Comparison of ENCODE assay signal across 8 cellular contexts in genomic region chr14:24146622-24146977, GRCh38. TPM values are rescaled to one million over a fixed set of nuclear protein-coding genes. Genes with fewer than 3 reads are reported as not detected.
DNase-seq lines count a peak whose midpoint lies in the region; ATAC-seq, FAIRE-seq and TF ChIP-seq lines count a peak whose summit lies in the region.

No MANE protein-coding gene starts in this region.

- TF ChIP-seq CTCF in right atrium auricular region (IDR thresholded peaks at IDR 0.05) = no peak
- no peak for TF ChIP-seq CTCF in psoas muscle (IDR thresholded peaks at IDR 0.05)

- ATAC-seq in GM18498 (IDR thresholded peaks at IDR 0.05; ENCODE audit: unreplicated experiment) (peak; percentile 69), HG02938 (IDR thresholded peaks at IDR 0.05; ENCODE audit: unreplicated experiment) (peak; percentile 53), T-helper 17 cell (peak; percentile 65), psoas muscle (peak; percentile 81 to 86 (median 84))

- H3K27ac Mint-ChIP-seq in T-helper 17 cell = peak overlapping the region; percentile 90

- WGBS in psoas muscle, 3 donors = 0 to 1% (median 1%) methylated on average over 14 to 17 of the region's 17 CpGs

- H3K36me3 ChIP-seq in right atrium auricular region = peaks cover 29% of the 10 kb centered on the region
- H3K36me3 ChIP-seq in psoas muscle (ENCODE audit: insufficient read depth in 1 of 2, low read depth in 1 of 2) = peaks cover 0 to 48% of the 10 kb centered on the region in 2 donors

- H3K9me3 ChIP-seq in T-helper 17 cell (ENCODE audit: control insufficient read depth, low read length, poor library complexity, severe bottlenecking) (no peaks in the 10 kb centered on the region), right atrium auricular region (no peaks in the 10 kb centered on the region), psoas muscle (no peaks in the 10 kb centered on the region)

- H3K27me3 Mint-ChIP-seq in T-helper 17 cell = no peaks in the 10 kb centered on the region

- H3K27ac ChIP-seq in angular gyrus (ENCODE audit: low read depth, low read length) = peak overlapping the region; percentile 83
- H3K27ac ChIP-seq in right atrium auricular region = peak overlapping the region; percentile 91 to 92
- peak overlapping the region; percentile 86 for H3K27ac ChIP-seq in psoas muscle

- DNase-seq in NCI-H1694 (lab: John Stamatoyannopoulos, UW) = peak; percentile 91
- peak; percentile 57 to 83 (median 75) for DNase-seq in T-helper 17 cell
- DNase-seq in right atrium auricular region (ENCODE audit: low spot score) = peak; percentile 94
- peak; percentile 95 to 96 for DNase-seq in psoas muscle
- DNase-seq in urothelium cell line (ENCODE audit: low spot score) = peak; percentile 98

- H3K4me3 Mint-ChIP-seq in T-helper 17 cell = peak overlapping the region; percentile 98

- no peak for FAIRE-seq in urothelium cell line (lab: Jason Lieb, UNC)

- H3K4me3 ChIP-seq in right atrium auricular region (peak overlapping the region; percentile 91 to 95), psoas muscle (peak overlapping the region; percentile 97)

- H3K27me3 ChIP-seq in right atrium auricular region (no peaks in the 10 kb centered on the region), psoas muscle (ENCODE audit: insufficient read depth in 3 of 3, low read length in 2 of 3) (no peaks in the 10 kb centered on the region)

- H3K4me1 ChIP-seq in right atrium auricular region (peaks cover 0 to 38% of the 10 kb centered on the region in 2 donors), psoas muscle (peaks cover 42% of the 10 kb centered on the region)

- intact Hi-C loops in psoas muscle (cut with DNase I) = loop anchor here (5.0 kb wide), 1 partner anchor 34 kb away; the partner anchor contains the start of genes DCAF11 (in 2 of the 2) and NRL (in 2 of the 2)

- peaks cover 2% of the 10 kb centered on the region for H3K36me3 Mint-ChIP-seq in T-helper 17 cell (ENCODE audit: low read depth)

- H3K4me1 Mint-ChIP-seq in T-helper 17 cell = peaks cover 53% of the 10 kb centered on the region

RNA-seq across cellular contexts. Expression of gene PSME2, which starts 0.2 kb away (rescaled TPM):
- total RNA-seq in T-helper 17 cell (100 to 1,000 TPM; 134 to 141 TPM), right atrium auricular region (10 to 100 TPM; 23.1 to 40.6 TPM), psoas muscle (100 to 1,000 TPM in 1 of 4 donors, 10 to 100 TPM in 3; 30.1 to 179 (median 76.0) TPM)
- polyA plus RNA-seq in psoas muscle = 10 to 100 TPM; 64.7 to 80.0 (median 76.4) TPM

RNA-seq across cellular contexts. Expression of gene RNF31, which starts 0.7 kb away (rescaled TPM):
- total RNA-seq in T-helper 17 cell (10 to 100 TPM; 85.8 to 98.3 TPM), right atrium auricular region (10 to 100 TPM; 24.1 to 47.5 TPM), psoas muscle (10 to 100 TPM; 46.4 to 81.5 (median 64.7) TPM)
- 10 to 100 TPM; 43.3 to 57.3 (median 55.7) TPM for polyA plus RNA-seq in psoas muscle

RNA-seq across cellular contexts. Expression of gene EMC9, which starts 5.2 kb away (rescaled TPM):
- total RNA-seq in T-helper 17 cell = 1 to 10 TPM; 8.3 to 9.7 TPM
- total RNA-seq in right atrium auricular region = 10 to 100 TPM in 1 of 2 donors, 1 to 10 TPM in 1; 9.9 to 16.8 TPM
- total RNA-seq in psoas muscle = 10 to 100 TPM; 18.0 to 67.5 (median 36.1) TPM
- 10 to 100 TPM; 17.2 to 35.5 (median 30.9) TPM for polyA plus RNA-seq in psoas muscle

RNA-seq across cellular contexts. Expression of gene PSME1, which starts 10.6 kb away (rescaled TPM):
- total RNA-seq in T-helper 17 cell (100 to 1,000 TPM; 235 to 257 TPM), right atrium auricular region (100 to 1,000 TPM in 1 of 2 donors, 10 to 100 TPM in 1; 72.9 to 112 TPM), psoas muscle (100 to 1,000 TPM in 1 of 4 donors, 10 to 100 TPM in 3; 49.2 to 122 (median 80.3) TPM)
- polyA plus RNA-seq in psoas muscle = 100 to 1,000 TPM in 1 of 3 donors, 10 to 100 TPM in 2; 73.0 to 106 (median 92.6) TPM

RNA-seq across cellular contexts. Expression of gene IRF9, which starts 14.5 kb away (rescaled TPM):
- total RNA-seq in T-helper 17 cell = 100 to 1,000 TPM; 172 to 230 TPM
- total RNA-seq in right atrium auricular region = 10 to 100 TPM; 29.2 to 33.1 TPM
- 10 to 100 TPM; 10.4 to 21.6 (median 15.1) TPM for total RNA-seq in psoas muscle
- 10 to 100 TPM in 2 of 3 donors, 1 to 10 TPM in 1; 7.9 to 14.2 (median 11.8) TPM for polyA plus RNA-seq in psoas muscle

Comparison
In these comparisons a context has a peak if more than half of its experiments do, and no peak if none do; other contexts are left out.
1. Peak in every context shown above with its lines: DNase-seq, ATAC-seq, H3K4me3 ChIP-seq and H3K27ac ChIP-seq.